In the genomic region with DNA sequence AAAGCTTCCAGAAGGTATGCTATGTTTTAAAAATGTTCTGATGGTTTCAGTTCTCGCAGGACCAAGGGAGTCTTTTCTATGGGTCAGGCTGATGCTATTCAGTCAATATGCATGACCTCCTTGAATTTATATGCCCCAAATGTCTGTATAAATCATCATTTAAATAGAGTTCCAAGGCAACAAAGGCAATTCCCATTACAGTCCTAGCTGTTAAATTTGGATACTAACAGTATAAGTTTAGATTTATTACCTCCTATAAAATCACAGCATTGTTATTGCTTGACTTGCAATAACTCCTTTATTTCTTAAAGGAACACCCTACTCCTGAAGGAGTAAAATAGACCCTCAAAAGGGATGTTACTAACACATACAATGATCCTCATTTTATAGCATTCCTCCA, we compare ENCODE assay signal across 27 cellular contexts.
"Had no signal": no experiment of that assay in that cellular context is flagged by ENCODE, and none has a peak within 500 bp of the region (broad histone marks: within the 10 kb centered on the region; RNA-seq: fewer than 3 reads in every experiment).

No MANE protein-coding gene starts in this region.

- H3K9me3 Mint-ChIP-seq: nephron progenitor cell, neural progenitor cell had no signal

- H3K4me1 Mint-ChIP-seq: neural progenitor cell; stimulated activated naive B cell treated with anti-CD40 and anti-IgM and Interleukin-4, amounts not matched to agents 10 μg/mL and 1 μg/mL and 100 μg/mL, for 72 hours had no signal

- H3K27me3 ChIP-seq: neural progenitor cell, neutrophil, ovary, stomach, testis, thyroid gland, transverse colon, upper lobe of left lung, vagina had no signal

- H3K4me1 ChIP-seq: lower lobe of right lung, neural progenitor cell, prostate gland, stomach, testis, thyroid gland, upper lobe of left lung, vagina had no signal

- DNase-seq: hippocampal formation; islet precursor cell; lower lobe of right lung; mammary epithelial cell; mesenchymal stem cell; naive thymus-derived CD8-positive, alpha-beta T cell; nephron progenitor cell; occipital lobe; ovary; retina; right cardiac atrium; stimulated activated CD4-positive, alpha-beta T cell treated with anti-CD3 and anti-CD28 coated beads, Interleukin-12 subunit alpha, Interleukin-12 subunit beta, amount 100 ng/mL, for 4 hours; stimulated activated CD4-positive, alpha-beta T cell treated with anti-CD3 and anti-CD28 coated beads, Interleukin-15, amount 100 ng/mL, for 24 hours; stimulated activated CD4-positive, alpha-beta T cell treated with anti-CD3 and anti-CD28 coated beads, Interleukin-2, amount 100 ng/mL, for 24 hours; stimulated activated CD4-positive, alpha-beta T cell treated with anti-CD3 and anti-CD28 coated beads, Interleukin-4, amount 100 ng/mL, for 1 hour; stimulated activated naive B cell treated with anti-CD40 and anti-IgM and Interleukin-4, amounts not matched to agents 10 μg/mL and 1 μg/mL and 100 μg/mL, for 72 hours; stimulated activated naive CD8-positive, alpha-beta T cell treated with anti-CD3 and anti-CD28 coated beads, Interleukin-15, Interleukin-2, amounts not matched to agents 100 U/mL and 50 U/mL, for 24 hours; stomach; testis; thyroid gland; transverse colon; upper lobe of left lung had no signal

- H3K36me3 ChIP-seq: lower lobe of right lung, neural progenitor cell, neutrophil, ovary, prostate gland, stomach, thyroid gland, transverse colon, upper lobe of left lung, vagina had no signal

- H3K36me3 Mint-ChIP-seq: naive thymus-derived CD8-positive, alpha-beta T cell; neural progenitor cell; stimulated activated naive B cell treated with anti-CD40 and anti-IgM and Interleukin-4, amounts not matched to agents 10 μg/mL and 1 μg/mL and 100 μg/mL, for 72 hours had no signal

- H2AFZ ChIP-seq: neural progenitor cell had no signal

- H3K4me3 ChIP-seq: lower lobe of right lung, neural progenitor cell, ovary, prostate gland, skin epidermis, stomach, testis, thyroid gland, transverse colon, upper lobe of left lung, vagina had no signal

- H3K9me3 ChIP-seq: lower lobe of right lung, neutrophil, ovary, prostate gland, stomach, testis, thyroid gland, transverse colon, upper lobe of left lung, vagina had no signal

- H3K27ac Mint-ChIP-seq: naive thymus-derived CD8-positive, alpha-beta T cell; nephron progenitor cell; neural progenitor cell; stimulated activated naive B cell treated with anti-CD40 and anti-IgM and Interleukin-4, amounts not matched to agents 10 μg/mL and 1 μg/mL and 100 μg/mL, for 72 hours had no signal

- H3K4me2 ChIP-seq: neural progenitor cell had no signal

- H3K4me3 Mint-ChIP-seq: naive thymus-derived CD8-positive, alpha-beta T cell; nephron progenitor cell; neural progenitor cell; stimulated activated naive B cell treated with anti-CD40 and anti-IgM and Interleukin-4, amounts not matched to agents 10 μg/mL and 1 μg/mL and 100 μg/mL, for 72 hours had no signal

- H3K9ac ChIP-seq: neural progenitor cell had no signal

- H3K27me3 Mint-ChIP-seq: naive thymus-derived CD8-positive, alpha-beta T cell; stimulated activated naive B cell treated with anti-CD40 and anti-IgM and Interleukin-4, amounts not matched to agents 10 μg/mL and 1 μg/mL and 100 μg/mL, for 72 hours had no signal
